ENCODE assay signal across 1 cellular context in genomic region chr10:131748831-131749766, GRCh38.
A peak's percentile ranks its signal among the peaks of the same experiment; 100 is the strongest.
TF ChIP-seq lines count a peak whose summit lies in the region.

No MANE protein-coding gene starts in this region.

TF ChIP-seq in HepG2, 621 proteins besides CTCF, POLR2A, EP300 and RAD21 (continued from another document and continues in another):
- TF ChIP-seq TBL1XR1 (IDR thresholded peaks at IDR 0.05; ENCODE audit: borderline replicate concordance, low read length, partially characterized antibody) (no peak), HIVEP1 (CRISPR knock-in tag; IDR thresholded peaks at IDR 0.05) (0 out of 2 replicates have a peak, but pooled peaks have one; percentile 35), MYNN (CRISPR knock-in tag; IDR thresholded peaks at IDR 0.05; ENCODE audit: low read depth) (no peak), JUND (CRISPR knock-in tag; IDR thresholded peaks at IDR 0.05) (no peak), TP53 (CRISPR knock-in tag; conservative IDR thresholded peaks at IDR 0.05) (no peak), GATA4 (IDR thresholded peaks at IDR 0.05; ENCODE audit: borderline replicate concordance, low read depth) (no peak), ZNF761 (CRISPR knock-in tag; conservative IDR thresholded peaks at IDR 0.05) (no peak; the same call in 1 of the 2 replicates), ZNF710 (CRISPR knock-in tag; IDR thresholded peaks at IDR 0.05; ENCODE audit: borderline replicate concordance) (no peak), SMAD1 (CRISPR knock-in tag; IDR thresholded peaks at IDR 0.05; ENCODE audit: borderline replicate concordance, low read depth) (no peak), TCF7L2 (IDR thresholded peaks at IDR 0.05; ENCODE audit: low read depth, low read length) (no peak), TSC22D2 (CRISPR knock-in tag; IDR thresholded peaks at IDR 0.05; ENCODE audit: borderline replicate concordance) (no peak), ZFP36 (IDR thresholded peaks at IDR 0.05; ENCODE audit: borderline replicate concordance, low read depth, low read length, partially characterized antibody) (no peak), MYC (CRISPR knock-in tag; IDR thresholded peaks at IDR 0.05; ENCODE audit: borderline replicate concordance) (peak; percentile 41; the same call in 1 of the 2 replicates), ZNF512 (CRISPR knock-in tag; IDR thresholded peaks at IDR 0.05) (no peak), MZF1 (CRISPR knock-in tag; IDR thresholded peaks at IDR 0.05; ENCODE audit: borderline replicate concordance) (no peak), ZC3H4 (CRISPR knock-in tag; IDR thresholded peaks at IDR 0.05; ENCODE audit: borderline replicate concordance) (no peak), ZNF552 (CRISPR knock-in tag; IDR thresholded peaks at IDR 0.05; ENCODE audit: borderline replicate concordance) (no peak), FOXO1 (CRISPR knock-in tag; IDR thresholded peaks at IDR 0.05) (no peak; the same call in 1 of the 2 replicates), GATAD2A (CRISPR knock-in tag; IDR thresholded peaks at IDR 0.05) (no peak), SATB2 (CRISPR knock-in tag; IDR thresholded peaks at IDR 0.05) (no peak), ASH2L (IDR thresholded peaks at IDR 0.05; ENCODE audit: insufficient read length, low read depth, low read length) (no peak), ZNF10 (CRISPR knock-in tag; IDR thresholded peaks at IDR 0.05; ENCODE audit: borderline replicate concordance, low read depth) (no peak), PITX1 (CRISPR knock-in tag; IDR thresholded peaks at IDR 0.05) (peak; percentile 85; the same call in 1 of the 2 replicates), SP2 (CRISPR knock-in tag; IDR thresholded peaks at IDR 0.05) (no peak), EHMT2 (IDR thresholded peaks at IDR 0.05; ENCODE audit: borderline replicate concordance, low read depth, low read length) (no peak), MEF2D (CRISPR knock-in tag; IDR thresholded peaks at IDR 0.05) (no peak), ZBED4 (CRISPR knock-in tag; IDR thresholded peaks at IDR 0.05; ENCODE audit: borderline replicate concordance) (peak; percentile 30; the same call in 1 of the 2 replicates), TCF12 (IDR thresholded peaks at IDR 0.05) (no peak), TCF12 (CRISPR knock-in tag; IDR thresholded peaks at IDR 0.05) (no peak), GPN1 (CRISPR knock-in tag; IDR thresholded peaks at IDR 0.05; ENCODE audit: borderline replicate concordance) (no peak), DR1 (CRISPR knock-in tag; IDR thresholded peaks at IDR 0.05) (no peak), ZFAT (CRISPR knock-in tag; conservative IDR thresholded peaks at IDR 0.05) (no peak), KMT2B (CRISPR knock-in tag; IDR thresholded peaks at IDR 0.05) (no peak), ELF1 (CRISPR knock-in tag; IDR thresholded peaks at IDR 0.05) (no peak), PHF5A (CRISPR knock-in tag; IDR thresholded peaks at IDR 0.05; ENCODE audit: low read depth, unreplicated experiment) (no peak), ZNF431 (CRISPR knock-in tag; IDR thresholded peaks at IDR 0.05; ENCODE audit: borderline replicate concordance, low read depth) (no peak), JDP2 (CRISPR knock-in tag; IDR thresholded peaks at IDR 0.05; ENCODE audit: borderline replicate concordance) (no peak; the same call in 1 of the 2 replicates), ZNF878 (CRISPR knock-in tag; IDR thresholded peaks at IDR 0.05) (no peak)
- TF ChIP-seq, protein P1, sequence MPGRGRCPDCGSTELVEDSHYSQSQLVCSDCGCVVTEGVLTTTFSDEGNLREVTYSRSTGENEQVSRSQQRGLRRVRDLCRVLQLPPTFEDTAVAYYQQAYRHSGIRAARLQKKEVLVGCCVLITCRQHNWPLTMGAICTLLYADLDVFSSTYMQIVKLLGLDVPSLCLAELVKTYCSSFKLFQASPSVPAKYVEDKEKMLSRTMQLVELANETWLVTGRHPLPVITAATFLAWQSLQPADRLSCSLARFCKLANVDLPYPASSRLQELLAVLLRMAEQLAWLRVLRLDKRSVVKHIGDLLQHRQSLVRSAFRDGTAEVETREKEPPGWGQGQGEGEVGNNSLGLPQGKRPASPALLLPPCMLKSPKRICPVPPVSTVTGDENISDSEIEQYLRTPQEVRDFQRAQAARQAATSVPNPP (CRISPR knock-in tag; IDR thresholded peaks at IDR 0.05), result no peak; the same call in 1 of the 2 replicates
- TF ChIP-seq, protein P2, sequence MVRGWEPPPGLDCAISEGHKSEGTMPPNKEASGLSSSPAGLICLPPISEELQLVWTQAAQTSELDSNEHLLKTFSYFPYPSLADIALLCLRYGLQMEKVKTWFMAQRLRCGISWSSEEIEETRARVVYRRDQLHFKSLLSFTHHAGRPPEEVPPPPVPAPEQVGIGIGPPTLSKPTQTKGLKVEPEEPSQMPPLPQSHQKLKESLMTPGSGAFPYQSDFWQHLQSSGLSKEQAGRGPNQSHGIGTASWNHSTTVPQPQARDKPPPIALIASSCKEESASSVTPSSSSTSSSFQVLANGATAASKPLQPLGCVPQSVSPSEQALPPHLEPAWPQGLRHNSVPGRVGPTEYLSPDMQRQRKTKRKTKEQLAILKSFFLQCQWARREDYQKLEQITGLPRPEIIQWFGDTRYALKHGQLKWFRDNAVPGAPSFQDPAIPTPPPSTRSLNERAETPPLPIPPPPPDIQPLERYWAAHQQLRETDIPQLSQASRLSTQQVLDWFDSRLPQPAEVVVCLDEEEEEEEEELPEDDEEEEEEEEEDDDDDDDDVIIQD (CRISPR knock-in tag; IDR thresholded peaks at IDR 0.05; ENCODE audit: low read depth), result no peak
- TF ChIP-seq, protein P3, sequence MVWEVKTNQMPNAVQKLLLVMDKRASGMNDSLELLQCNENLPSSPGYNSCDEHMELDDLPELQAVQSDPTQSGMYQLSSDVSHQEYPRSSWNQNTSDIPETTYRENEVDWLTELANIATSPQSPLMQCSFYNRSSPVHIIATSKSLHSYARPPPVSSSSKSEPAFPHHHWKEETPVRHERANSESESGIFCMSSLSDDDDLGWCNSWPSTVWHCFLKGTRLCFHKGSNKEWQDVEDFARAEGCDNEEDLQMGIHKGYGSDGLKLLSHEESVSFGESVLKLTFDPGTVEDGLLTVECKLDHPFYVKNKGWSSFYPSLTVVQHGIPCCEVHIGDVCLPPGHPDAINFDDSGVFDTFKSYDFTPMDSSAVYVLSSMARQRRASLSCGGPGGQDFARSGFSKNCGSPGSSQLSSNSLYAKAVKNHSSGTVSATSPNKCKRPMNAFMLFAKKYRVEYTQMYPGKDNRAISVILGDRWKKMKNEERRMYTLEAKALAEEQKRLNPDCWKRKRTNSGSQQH (CRISPR knock-in tag; IDR thresholded peaks at IDR 0.05; ENCODE audit: low read depth), result no peak
- TF ChIP-seq, protein P4, sequence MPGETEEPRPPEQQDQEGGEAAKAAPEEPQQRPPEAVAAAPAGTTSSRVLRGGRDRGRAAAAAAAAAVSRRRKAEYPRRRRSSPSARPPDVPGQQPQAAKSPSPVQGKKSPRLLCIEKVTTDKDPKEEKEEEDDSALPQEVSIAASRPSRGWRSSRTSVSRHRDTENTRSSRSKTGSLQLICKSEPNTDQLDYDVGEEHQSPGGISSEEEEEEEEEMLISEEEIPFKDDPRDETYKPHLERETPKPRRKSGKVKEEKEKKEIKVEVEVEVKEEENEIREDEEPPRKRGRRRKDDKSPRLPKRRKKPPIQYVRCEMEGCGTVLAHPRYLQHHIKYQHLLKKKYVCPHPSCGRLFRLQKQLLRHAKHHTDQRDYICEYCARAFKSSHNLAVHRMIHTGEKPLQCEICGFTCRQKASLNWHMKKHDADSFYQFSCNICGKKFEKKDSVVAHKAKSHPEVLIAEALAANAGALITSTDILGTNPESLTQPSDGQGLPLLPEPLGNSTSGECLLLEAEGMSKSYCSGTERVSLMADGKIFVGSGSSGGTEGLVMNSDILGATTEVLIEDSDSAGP (CRISPR knock-in tag; IDR thresholded peaks at IDR 0.05; ENCODE audit: borderline replicate concordance), result peak; percentile 55
- TF ChIP-seq, protein P5, sequence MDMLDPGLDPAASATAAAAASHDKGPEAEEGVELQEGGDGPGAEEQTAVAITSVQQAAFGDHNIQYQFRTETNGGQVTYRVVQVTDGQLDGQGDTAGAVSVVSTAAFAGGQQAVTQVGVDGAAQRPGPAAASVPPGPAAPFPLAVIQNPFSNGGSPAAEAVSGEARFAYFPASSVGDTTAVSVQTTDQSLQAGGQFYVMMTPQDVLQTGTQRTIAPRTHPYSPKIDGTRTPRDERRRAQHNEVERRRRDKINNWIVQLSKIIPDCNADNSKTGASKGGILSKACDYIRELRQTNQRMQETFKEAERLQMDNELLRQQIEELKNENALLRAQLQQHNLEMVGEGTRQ (IDR thresholded peaks at IDR 0.05; ENCODE audit: low read depth, low read length), result no peak
- TF ChIP-seq, protein P5 (CRISPR knock-in tag; IDR thresholded peaks at IDR 0.05; ENCODE audit: borderline replicate concordance), result no peak
- TF ChIP-seq, protein P6, sequence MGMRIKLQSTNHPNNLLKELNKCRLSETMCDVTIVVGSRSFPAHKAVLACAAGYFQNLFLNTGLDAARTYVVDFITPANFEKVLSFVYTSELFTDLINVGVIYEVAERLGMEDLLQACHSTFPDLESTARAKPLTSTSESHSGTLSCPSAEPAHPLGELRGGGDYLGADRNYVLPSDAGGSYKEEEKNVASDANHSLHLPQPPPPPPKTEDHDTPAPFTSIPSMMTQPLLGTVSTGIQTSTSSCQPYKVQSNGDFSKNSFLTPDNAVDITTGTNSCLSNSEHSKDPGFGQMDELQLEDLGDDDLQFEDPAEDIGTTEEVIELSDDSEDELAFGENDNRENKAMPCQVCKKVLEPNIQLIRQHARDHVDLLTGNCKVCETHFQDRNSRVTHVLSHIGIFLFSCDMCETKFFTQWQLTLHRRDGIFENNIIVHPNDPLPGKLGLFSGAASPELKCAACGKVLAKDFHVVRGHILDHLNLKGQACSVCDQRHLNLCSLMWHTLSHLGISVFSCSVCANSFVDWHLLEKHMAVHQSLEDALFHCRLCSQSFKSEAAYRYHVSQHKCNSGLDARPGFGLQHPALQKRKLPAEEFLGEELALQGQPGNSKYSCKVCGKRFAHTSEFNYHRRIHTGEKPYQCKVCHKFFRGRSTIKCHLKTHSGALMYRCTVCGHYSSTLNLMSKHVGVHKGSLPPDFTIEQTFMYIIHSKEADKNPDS (CRISPR knock-in tag; IDR thresholded peaks at IDR 0.05), result 0 out of 2 replicates have a peak, but pooled peaks have one; percentile 30
- TF ChIP-seq, protein P7, sequence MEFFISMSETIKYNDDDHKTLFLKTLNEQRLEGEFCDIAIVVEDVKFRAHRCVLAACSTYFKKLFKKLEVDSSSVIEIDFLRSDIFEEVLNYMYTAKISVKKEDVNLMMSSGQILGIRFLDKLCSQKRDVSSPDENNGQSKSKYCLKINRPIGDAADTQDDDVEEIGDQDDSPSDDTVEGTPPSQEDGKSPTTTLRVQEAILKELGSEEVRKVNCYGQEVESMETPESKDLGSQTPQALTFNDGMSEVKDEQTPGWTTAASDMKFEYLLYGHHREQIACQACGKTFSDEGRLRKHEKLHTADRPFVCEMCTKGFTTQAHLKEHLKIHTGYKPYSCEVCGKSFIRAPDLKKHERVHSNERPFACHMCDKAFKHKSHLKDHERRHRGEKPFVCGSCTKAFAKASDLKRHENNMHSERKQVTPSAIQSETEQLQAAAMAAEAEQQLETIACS (CRISPR knock-in tag; IDR thresholded peaks at IDR 0.05), result no peak
